Comparison of ENCODE assay signal across 26 cellular contexts in the genomic region with DNA sequence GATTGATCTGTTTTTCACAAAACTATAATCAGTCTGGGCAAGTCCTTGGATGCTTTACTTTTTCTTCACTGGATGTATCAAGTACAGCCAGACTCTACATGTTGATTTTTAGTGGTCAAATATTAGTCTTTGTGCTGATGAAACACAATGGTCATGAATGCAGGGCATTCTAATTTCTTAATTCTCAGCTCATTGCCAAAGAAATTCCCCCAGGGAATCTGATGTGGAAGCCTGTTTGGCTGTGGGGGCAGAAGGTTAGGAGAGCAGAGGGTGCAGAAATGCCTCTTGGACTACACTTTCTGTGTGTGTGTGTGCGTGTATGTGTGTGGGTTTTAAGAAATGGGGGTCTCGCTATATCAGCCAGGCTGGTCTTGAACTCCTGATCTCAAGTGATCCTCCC. TPM values are rescaled to one million over a fixed set of nuclear protein-coding genes. Genes with fewer than 3 reads are reported as not detected.
DNase-seq lines count a peak whose midpoint lies in the region; ATAC-seq and TF ChIP-seq lines count a peak whose summit lies in the region.
"Had no signal": no experiment of that assay in that cellular context is flagged by ENCODE, and none has a peak within 500 bp of the region (broad histone marks: within the 10 kb centered on the region; RNA-seq: fewer than 3 reads in every experiment).

No MANE protein-coding gene starts in this region.

- H3K9ac ChIP-seq in GM23248 = no peak overlapping the region

- no peak for TF ChIP-seq CTCF in choroid plexus epithelial cell (conservative IDR thresholded peaks at IDR 0.05; ENCODE audit: low read depth, low read length)

- no peak overlapping the region for H3K4me3 Mint-ChIP-seq in activated T-cell treated with anti-CD3 and anti-CD28 coated beads, Interleukin-2, amount 50 U/mL, for 24 hours
- H3K4me3 Mint-ChIP-seq: CD4-positive, alpha-beta memory T cell; H9; immature natural killer cell; stimulated activated memory B cell treated with anti-CD40 and anti-IgM and Interleukin-4, amounts not matched to agents 10 μg/mL and 1 μg/mL and 100 μg/mL, for 72 hours; T-helper 1 cell treated with Interleukin-12 subunit alpha and Interleukin-12 subunit beta and Interleukin-4 antibody, amounts not matched to agents 30 μg/mL and 1 μg/mL, for 36 hours had no signal

- DNase-seq in GM23248 = peak; percentile 23
- DNase-seq in choroid plexus epithelial cell (ENCODE audit: low read depth) = peak; percentile 48
- DNase-seq in left lobe of liver (ENCODE audit: low spot score) = no peak
- DNase-seq in skeletal muscle cell (ENCODE audit: low read depth) = peak; percentile 52
- DNase-seq in UCSD-AML1 (lab: John Stamatoyannopoulos, UW; ENCODE audit: unreplicated experiment) = no peak
- DNase-seq in amniotic stem cell (lab: John Stamatoyannopoulos, UW) = no peak
- no peak for DNase-seq in activated T-cell treated with anti-CD3 and anti-CD28 coated beads, Interleukin-2, amount 50 U/mL, for 24 hours
- DNase-seq: activated CD4-positive, alpha-beta T cell treated with anti-CD3 and anti-CD28 coated beads, Interleukin-2, amount 50 U/mL, for 1 hour; activated CD8-positive, alpha-beta memory T cell treated with anti-CD3 and anti-CD28 coated beads, Interleukin-2, amount 50 U/mL, for 4 hours; activated gamma-delta T cell; CD4-positive, alpha-beta memory T cell; dorsolateral prefrontal cortex; GF-D8; H9; heart left ventricle; immature natural killer cell; left ventricle myocardium superior; NCI-H446; NK-92 treated with Interleukin-12 subunit alpha and Interleukin-12 subunit beta, amount 100 ng/mL, for 24 hours; retina had no signal

- H3F3A ChIP-seq in GM23248 (ENCODE audit: insufficient read depth) = no peaks in the 10 kb centered on the region; the same call in 1 of the 2 replicates

- in situ Hi-C loops in GM23248 (cut with MboI) = no loop called here

- H3K9me3 Mint-ChIP-seq in activated T-cell treated with anti-CD3 and anti-CD28 coated beads, Interleukin-2, amount 50 U/mL, for 24 hours = no peaks in the 10 kb centered on the region
- H3K9me3 Mint-ChIP-seq: CD4-positive, alpha-beta memory T cell; H9; immature natural killer cell; stimulated activated memory B cell treated with anti-CD40 and anti-IgM and Interleukin-4, amounts not matched to agents 10 μg/mL and 1 μg/mL and 100 μg/mL, for 72 hours; T-helper 1 cell treated with Interleukin-12 subunit alpha and Interleukin-12 subunit beta and Interleukin-4 antibody, amounts not matched to agents 30 μg/mL and 1 μg/mL, for 36 hours had no signal

- no peak overlapping the region for H2AFZ ChIP-seq in GM23248

- no peaks in the 10 kb centered on the region for H3K79me2 ChIP-seq in GM23248 (ENCODE audit: insufficient read depth)

- no peaks in the 10 kb centered on the region for H3K4me1 Mint-ChIP-seq in activated T-cell treated with anti-CD3 and anti-CD28 coated beads, Interleukin-2, amount 50 U/mL, for 24 hours (ENCODE audit: low read depth)
- H3K4me1 Mint-ChIP-seq: CD4-positive, alpha-beta memory T cell; immature natural killer cell; stimulated activated memory B cell treated with anti-CD40 and anti-IgM and Interleukin-4, amounts not matched to agents 10 μg/mL and 1 μg/mL and 100 μg/mL, for 72 hours had no signal

- no peak overlapping the region for H3K4me2 ChIP-seq in GM23248 (ENCODE audit: unreplicated experiment)

- no peak overlapping the region for H3K27ac Mint-ChIP-seq in activated T-cell treated with anti-CD3 and anti-CD28 coated beads, Interleukin-2, amount 50 U/mL, for 24 hours
- H3K27ac Mint-ChIP-seq: CD4-positive, alpha-beta memory T cell; immature natural killer cell; stimulated activated memory B cell treated with anti-CD40 and anti-IgM and Interleukin-4, amounts not matched to agents 10 μg/mL and 1 μg/mL and 100 μg/mL, for 72 hours; T-helper 1 cell treated with Interleukin-12 subunit alpha and Interleukin-12 subunit beta and Interleukin-4 antibody, amounts not matched to agents 30 μg/mL and 1 μg/mL, for 36 hours had no signal

- peaks cover under 1% of the 10 kb centered on the region for H3K27me3 Mint-ChIP-seq in activated T-cell treated with anti-CD3 and anti-CD28 coated beads, Interleukin-2, amount 50 U/mL, for 24 hours
- H3K27me3 Mint-ChIP-seq: stimulated activated memory B cell treated with anti-CD40 and anti-IgM and Interleukin-4, amounts not matched to agents 10 μg/mL and 1 μg/mL and 100 μg/mL, for 72 hours had no signal

- no peak overlapping the region for H3K4me3 ChIP-seq in GM23248
- no peak overlapping the region for H3K4me3 ChIP-seq in choroid plexus epithelial cell (ENCODE audit: low read depth, low read length)
- no peak overlapping the region for H3K4me3 ChIP-seq in skeletal muscle cell (ENCODE audit: low read depth, low read length)
- H3K4me3 ChIP-seq: cardiac muscle cell, dorsolateral prefrontal cortex, heart left ventricle, Peyer's patch, tibial nerve had no signal

- WGBS in GM23248 (ENCODE audit: low coverage in 1 of 2, low lambda C conversion rate in 2 of 2, missing lambda C conversion rate in 2 of 2), 2 experiments = 75 to 95% methylated on average over 2 of the region's 2 CpGs

- H3K36me3 Mint-ChIP-seq in activated T-cell treated with anti-CD3 and anti-CD28 coated beads, Interleukin-2, amount 50 U/mL, for 24 hours (ENCODE audit: low read depth) = peaks cover 14% of the 10 kb centered on the region

- peaks cover 24% of the 10 kb centered on the region; the same call in 1 of the 2 replicates for H3K36me3 ChIP-seq in GM23248 (ENCODE audit: low read depth)
- H3K36me3 ChIP-seq: cardiac muscle cell had no signal

- H3K4me1 ChIP-seq in GM23248 (ENCODE audit: insufficient read depth) = 0 out of 2 replicates have a peak, but pooled peaks cover 3% of the 10 kb centered on the region

- H3K27ac ChIP-seq in GM23248 = no peak overlapping the region

- H3K9me3 ChIP-seq in GM23248 (ENCODE audit: low read depth) = no peaks in the 10 kb centered on the region
- H3K9me3 ChIP-seq: heart left ventricle, Peyer's patch, tibial nerve had no signal

- H3K9me2 ChIP-seq in GM23248 (ENCODE audit: insufficient read depth) = no peaks in the 10 kb centered on the region

- ATAC-seq in left lobe of liver = peak; percentile 46
- ATAC-seq in GM21786 (IDR thresholded peaks at IDR 0.05; ENCODE audit: unreplicated experiment) = no peak
- ATAC-seq: heart left ventricle; left ventricle myocardium superior; stimulated activated memory B cell treated with anti-CD40 and anti-IgM and Interleukin-4, amounts not matched to agents 10 μg/mL and 1 μg/mL and 100 μg/mL, for 72 hours had no signal

- no peaks in the 10 kb centered on the region for H3K27me3 ChIP-seq in GM23248 (replicated peaks; ENCODE audit: insufficient read depth)
- H3K27me3 ChIP-seq: cardiac muscle cell, dorsolateral prefrontal cortex, heart left ventricle, Peyer's patch, tibial nerve had no signal

- H4K20me1 ChIP-seq in GM23248 (ENCODE audit: insufficient read depth) = no peaks in the 10 kb centered on the region

RNA-seq across cellular contexts. Expression of a gene that starts 48.7 kb away (rescaled TPM):
- 41.2 and 41.6 TPM in 2 replicates for total RNA-seq in GM23248 (2014; rRNA removed; shearing (Covaris generic))
- 27.0 and 29.6 TPM in 2 replicates for polyA plus RNA-seq in GM23248 (2016; fragmentation: Nextera tagmentation; extraction: Ambion mirVana)
- total RNA-seq in left lobe of liver = 24.5 TPM

Comparison
In these comparisons a context has a peak if more than half of its experiments do, and no peak if none do; other contexts are left out.
1. DNase-seq: peak in GM23248 (single experiment), choroid plexus epithelial cell (single experiment) and skeletal muscle cell (single experiment); none in left lobe of liver (single experiment), UCSD-AML1 (single experiment), amniotic stem cell (single experiment) and activated T-cell treated with anti-CD3 and anti-CD28 coated beads, Interleukin-2, amount 50 U/mL, for 24 hours (single experiment).